In the genomic region with DNA sequence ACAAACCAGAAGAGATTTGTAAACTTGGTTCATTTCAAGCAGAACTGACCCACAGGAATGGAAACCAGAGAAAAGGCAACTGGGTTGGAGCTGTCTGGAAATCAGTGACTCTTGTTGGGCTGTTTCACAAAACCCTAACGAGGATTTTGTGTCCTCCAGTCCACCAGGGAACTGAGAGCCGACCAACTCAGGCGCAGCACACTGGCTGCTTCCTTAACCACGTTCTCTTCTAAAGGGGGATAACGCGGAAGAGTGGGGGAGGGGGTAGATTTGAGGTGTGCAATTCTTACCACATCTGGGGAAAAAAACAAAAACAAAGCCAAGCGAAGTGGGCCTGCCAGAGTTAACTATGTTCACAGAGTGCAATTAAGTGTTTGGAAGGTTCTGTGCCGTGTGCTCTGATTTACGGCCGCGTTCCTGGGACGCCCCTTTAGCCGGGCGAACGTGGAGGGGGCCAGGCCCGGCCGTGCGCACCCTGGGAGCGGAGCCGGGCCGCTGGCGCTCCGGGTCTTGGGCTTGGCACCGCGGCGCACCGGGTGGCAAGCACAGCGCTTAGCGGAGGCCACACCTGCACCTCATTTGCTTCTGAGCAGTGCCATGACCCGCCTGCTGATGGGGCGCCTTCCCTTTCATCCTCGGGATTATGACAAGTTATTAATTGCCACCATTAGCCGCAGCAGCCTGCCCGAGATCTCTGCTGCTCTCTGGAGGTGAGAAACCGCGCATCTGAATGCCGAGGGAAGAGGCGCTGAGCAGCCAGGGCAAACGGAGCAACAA, we compare ENCODE assay signal across 11 cellular contexts.
DNase-seq lines count a peak whose midpoint lies in the region; ATAC-seq and TF ChIP-seq lines count a peak whose summit lies in the region.
"Had no signal": no experiment of that assay in that cellular context is flagged by ENCODE, and none has a peak within 500 bp of the region (broad histone marks: within the 10 kb centered on the region; RNA-seq: fewer than 3 reads in every experiment).

No MANE protein-coding gene starts in this region.

- peaks cover 0 to 13% of the 10 kb centered on the region in 2 donors for H3K36me3 Mint-ChIP-seq in activated naive CD4-positive, alpha-beta T cell treated with anti-CD3 and anti-CD28 coated beads, Interleukin-2, amount 50 U/mL, for 72 hours
- H3K36me3 Mint-ChIP-seq in MCF 10A (ENCODE audit: insufficient read depth, unreplicated experiment), result no peaks in the 10 kb centered on the region

- no peak overlapping the region for H3K4me3 Mint-ChIP-seq in MCF 10A (ENCODE audit: unreplicated experiment)

- H3K9ac ChIP-seq in iPS-20b (ENCODE audit: low read depth, low read length) (peak overlapping the region; percentile 29; the same call in 1 of the 2 replicates), skeletal muscle satellite cell (ENCODE audit: low read depth, low read length) (no peak overlapping the region)

- TF ChIP-seq CTCF in MCF 10A (IDR thresholded peaks at IDR 0.05; ENCODE audit: unreplicated experiment), result no peak

- peaks cover 3% of the 10 kb centered on the region for H3K4me1 Mint-ChIP-seq in MCF 10A (ENCODE audit: insufficient read depth, unreplicated experiment)

- no peak overlapping the region for H3K27ac Mint-ChIP-seq in activated naive CD4-positive, alpha-beta T cell treated with anti-CD3 and anti-CD28 coated beads, Interleukin-2, amount 50 U/mL, for 72 hours
- H3K27ac Mint-ChIP-seq in MCF 10A (ENCODE audit: low read depth, unreplicated experiment), result no peak overlapping the region

- peak overlapping the region; percentile 77 for H3K4me3 ChIP-seq in iPS-20b (ENCODE audit: low read length)
- no peak overlapping the region for H3K4me3 ChIP-seq in skeletal muscle satellite cell (ENCODE audit: low read length)
- H3K4me3 ChIP-seq: A549 had no signal

- intact Hi-C loops in MCF 10A (cut with micrococcal nuclease), result no loop called here

- H3K4me2 ChIP-seq in skeletal muscle satellite cell (ENCODE audit: low read length), result peak overlapping the region; percentile 73
- H3K4me2 ChIP-seq: A549 had no signal

- H3K9me3 ChIP-seq in iPS-20b (ENCODE audit: insufficient read depth, low read depth, low read length) (no peaks in the 10 kb centered on the region; the same call in 1 of the 2 replicates), skeletal muscle satellite cell (replicated peaks; ENCODE audit: low read length) (no peaks in the 10 kb centered on the region)
- H3K9me3 ChIP-seq: A549 had no signal

- H3K27ac ChIP-seq in iPS-20b (ENCODE audit: low read length), result no peak overlapping the region
- H3K27ac ChIP-seq: A549, esophagus squamous epithelium, HL-60 had no signal

- H3K27me3 ChIP-seq in iPS-20b (ENCODE audit: insufficient read depth, low read length) (peaks cover 68% of the 10 kb centered on the region), skeletal muscle satellite cell (ENCODE audit: control insufficient read depth, insufficient read depth, low read length) (peaks cover 41% of the 10 kb centered on the region)

- DNase-seq in DMS53 (lab: John Stamatoyannopoulos, UW) (peak; percentile 42), DMS53 treated with DMSO at 0.1 percent for 48 hours (lab: John Stamatoyannopoulos, UW; ENCODE audit: unreplicated experiment) (no peak), anterior cingulate cortex (lab: John Stamatoyannopoulos, UW) (peak in 40 of 58 donors; percentile 1 to 44 (median 14)), AG08396 (ENCODE audit: low spot score) (no peak), MCF 10A (ENCODE audit: unreplicated experiment) (no peak)
- DNase-seq in activated naive CD4-positive, alpha-beta T cell treated with anti-CD3 and anti-CD28 coated beads, Interleukin-2, amount 50 U/mL, for 72 hours (ENCODE audit: low spot score in 2 of 2), result no peak
- DNase-seq: esophagus squamous epithelium had no signal

- CTCF ChIA-PET in MCF 10A (lab: Yijun Ruan, JAX), result no interaction called here

- H3K36me3 ChIP-seq in iPS-20b (ENCODE audit: insufficient read depth, low read depth, low read length) (no peaks in the 10 kb centered on the region), skeletal muscle satellite cell (ENCODE audit: insufficient read depth, low read length) (no peaks in the 10 kb centered on the region)
- H3K36me3 ChIP-seq: esophagus squamous epithelium had no signal

- POLR2A ChIA-PET in MCF 10A (lab: Yijun Ruan, JAX), result no interaction called here

- H3K9me3 Mint-ChIP-seq in activated naive CD4-positive, alpha-beta T cell treated with anti-CD3 and anti-CD28 coated beads, Interleukin-2, amount 50 U/mL, for 72 hours, result peaks cover 10 to 11% of the 10 kb centered on the region in 2 donors
- H3K9me3 Mint-ChIP-seq in MCF 10A (ENCODE audit: unreplicated experiment), result peaks cover 7% of the 10 kb centered on the region

- ATAC-seq in activated naive CD4-positive, alpha-beta T cell treated with anti-CD3 and anti-CD28 coated beads, Interleukin-2, amount 50 U/mL, for 72 hours, result no peak

- no peaks in the 10 kb centered on the region for H3K27me3 Mint-ChIP-seq in MCF 10A (ENCODE audit: insufficient read depth, unreplicated experiment)

- H3K4me1 ChIP-seq in iPS-20b (ENCODE audit: insufficient read depth, low read length), result peaks cover 6% of the 10 kb centered on the region; the same call in 1 of the 2 replicates
- H3K4me1 ChIP-seq in skeletal muscle satellite cell (ENCODE audit: control insufficient read depth, insufficient read depth, low read length), result no peaks in the 10 kb centered on the region
- H3K4me1 ChIP-seq: A549 had no signal

- no TSS peak for BruUV-seq in MCF 10A (replicated peaks; lab: Mats Ljungman, UMichigan)

Comparison
In these comparisons a context has a peak if more than half of its experiments do, and no peak if none do; other contexts are left out.
1. DNase-seq: peak in DMS53 (single experiment) and anterior cingulate cortex (40 of 58); none in DMS53 treated with DMSO at 0.1 percent for 48 hours (single experiment), AG08396 (single experiment), activated naive CD4-positive, alpha-beta T cell treated with anti-CD3 and anti-CD28 coated beads, Interleukin-2, amount 50 U/mL, for 72 hours (0 of 2) and MCF 10A (single experiment).